In genomic region chr19:55149078-55150003, GRCh38 we compare ENCODE assay signal across 10 cellular contexts. TPM values are rescaled to one million over a fixed set of nuclear protein-coding genes. Genes with fewer than 3 reads are reported as not detected.
DNase-seq lines count a peak whose midpoint lies in the region; ATAC-seq, FAIRE-seq and TF ChIP-seq lines count a peak whose summit lies in the region.
"Had no signal": no experiment of that assay in that cellular context is flagged by ENCODE, and none has a peak within 500 bp of the region (broad histone marks: within the 10 kb centered on the region; RNA-seq: fewer than 3 reads in every experiment).

TNNT1 (minus strand) TSS chr19:55149206; CDS start chr19:55147157, 2,049 bp downstream.

- H3K9me1 ChIP-seq in K562 (ENCODE audit: control insufficient read depth, insufficient read depth, low read length) = no peaks in the 10 kb centered on the region

- peak within 1 kb of the TSS; percentile 42 for H3K4me2 ChIP-seq in A549
- no peak within 1 kb of the TSS for H3K4me2 ChIP-seq in K562 (ENCODE audit: insufficient read depth, low read length)

- H3K4me3 ChIP-seq in A549 = no peak within 1 kb of the TSS
- peak within 1 kb of the TSS; percentile 48 for H3K4me3 ChIP-seq in HUES6 (ENCODE audit: low read depth, low read length)
- H3K4me3 ChIP-seq in K562 = no peak within 1 kb of the TSS
- no peak within 1 kb of the TSS for H3K4me3 ChIP-seq in vagina

- no peaks in the 10 kb centered on the region for H3K27me3 ChIP-seq in HUES6 (ENCODE audit: control insufficient read depth, insufficient read depth, low read length)
- H3K27me3 ChIP-seq in K562 (ENCODE audit: control insufficient read depth in 2 of 2, insufficient read depth in 2 of 2, low read length in 2 of 2) = no peaks in the 10 kb centered on the region
- H3K27me3 ChIP-seq in vagina = peaks cover 4% of the 10 kb centered on the region

- TF ChIP-seq EP300 in A549 (IDR thresholded peaks at IDR 0.05) (no peak), K562 (IDR thresholded peaks at IDR 0.05; ENCODE audit: low read length) (no peak)

- no peaks in the 10 kb centered on the region for H4K20me1 ChIP-seq in K562 (replicated peaks; ENCODE audit: control insufficient read depth, insufficient read depth, low read length)

- POLR2A ChIA-PET in A549 (lab: Yijun Ruan, JAX) (no interaction called here), K562 (lab: Yijun Ruan, JAX) (no interaction called here)

- CTCF ChIA-PET in A549 (lab: Yijun Ruan, JAX) = interaction anchor here (0.8 to 4.6 kb wide), 3 partner anchors 10 to 269 kb away, joined by 5 to 111 read pairs (median 19); partner anchors contain the start of genes DNAAF3 and TNNI3
- CTCF ChIA-PET in K562 (lab: Yijun Ruan, JAX; ENCODE audit: low intra/inter-chr PET ratio) = no interaction called here

- peaks cover 16% of the 10 kb centered on the region for H3K79me2 ChIP-seq in K562 (ENCODE audit: control insufficient read depth, insufficient read depth, low read length)

- intact Hi-C loops in K562 (cut with micrococcal nuclease) = loop anchor here (10.0 kb wide), 2 partner anchors 355 to 485 kb away; no protein-coding TSS in a partner anchor
- intact Hi-C loops in vagina (cut with DNase I) = loop anchor here (10.0 kb wide), 2 partner anchors 265 to 355 kb away; no protein-coding TSS in a partner anchor

- no peak for TF ChIP-seq RAD21 in A549 (conservative IDR thresholded peaks at IDR 0.05 in 1 of 2, IDR thresholded peaks at IDR 0.05 in 1 of 2)
- TF ChIP-seq RAD21 in K562 (CRISPR knock-in tag; conservative IDR thresholded peaks at IDR 0.05 in 1 of 2, IDR thresholded peaks at IDR 0.05 in 1 of 2) = no peak

- TF ChIP-seq CTCF in A549 (IDR thresholded peaks at IDR 0.05) (no peak), K562 (IDR thresholded peaks at IDR 0.05 in 2 of 3, conservative IDR thresholded peaks at IDR 0.05 in 1 of 3; ENCODE audit: insufficient read depth in 2 of 3, low read depth in 1 of 3, low read length in 3 of 3) (no peak), vagina (IDR thresholded peaks at IDR 0.05) (no peak)

- TF ChIP-seq POLR2A in A549 (IDR thresholded peaks at IDR 0.05; ENCODE audit: low read length) = no peak
- TF ChIP-seq POLR2A in K562 (conservative IDR thresholded peaks at IDR 0.05) = no peak
- no peak for TF ChIP-seq POLR2A in vagina (IDR thresholded peaks at IDR 0.05)

- FAIRE-seq in A549 (lab: Jason Lieb, UNC) (no peak), K562 (lab: Jason Lieb, UNC) (no peak)

- H3K36me3 ChIP-seq in HUES6 (ENCODE audit: control insufficient read depth, insufficient read depth, low read length) (peaks cover 11% of the 10 kb centered on the region), K562 (ENCODE audit: control insufficient read depth, insufficient read depth, low read length) (peaks cover 23% of the 10 kb centered on the region; the same call in 2 of the 3 replicates), vagina (no peaks in the 10 kb centered on the region)

- H3K27ac ChIP-seq in A549 (peak within 1 kb of the TSS in 1 of 2 experiments; percentile 92; a peak in 3 of 6 replicates), HUES6 (ENCODE audit: low read depth, low read length) (no peak within 1 kb of the TSS), K562 (ENCODE audit: extremely low read depth, low read depth, low read length) (no peak within 1 kb of the TSS; the same call in 2 of the 3 replicates), vagina (no peak within 1 kb of the TSS)

- peak in 1 of 2 experiments; percentile 6 for DNase-seq in A549 (ENCODE audit: low read depth in 1 of 2, low spot score in 1 of 2)
- DNase-seq in K562 (ENCODE audit: extremely low read depth in 1 of 4, low spot score in 3 of 4) = peak in 1 of 4 experiments; percentile 10
- DNase-seq in iPS-NIHi11 (ENCODE audit: low spot score) = peak; percentile 51
- no peak for DNase-seq in OCI-M1 (lab: John Stamatoyannopoulos, UW)
- DNase-seq in SIG-M5 (lab: John Stamatoyannopoulos, UW) = no peak
- DNase-seq in vagina (ENCODE audit: extremely low spot score in 2 of 2) = no peak
- no peak for DNase-seq in activated T-cell treated with anti-CD3 and anti-CD28 coated beads for 4 hours
- DNase-seq: activated CD8-positive, alpha-beta memory T cell treated with anti-CD3 and anti-CD28 coated beads, Interleukin-2, amount 50 U/mL, for 48 hours had no signal

- H3K9ac ChIP-seq in HUES6 (ENCODE audit: low read length) = no peak within 1 kb of the TSS
- H3K9ac ChIP-seq in K562 (ENCODE audit: insufficient read depth in 1 of 2, low read depth in 2 of 2, low read length in 2 of 2) = no peak within 1 kb of the TSS

- 0 out of 6 replicates have a peak, but pooled peaks of 1 of the 2 experiments have one; percentile 6 for ATAC-seq in A549
- no peak for ATAC-seq in K562

- no TSS peak for BruUV-seq in K562 (replicated peaks; lab: Mats Ljungman, UMichigan)

- WGBS in A549 (ENCODE audit: missing lambda C conversion rate) = 30% methylated on average over 16 of the region's 18 CpGs
- 51% methylated on average over 13 of the region's 18 CpGs for WGBS in K562 (ENCODE audit: insufficient coverage, low coverage, missing lambda C conversion rate)

- no peak within 1 kb of the TSS for H2AFZ ChIP-seq in K562 (ENCODE audit: low read depth, low read length)

- H3K4me1 ChIP-seq in A549 = peaks cover 37% of the 10 kb centered on the region
- peaks cover 26% of the 10 kb centered on the region for H3K4me1 ChIP-seq in HUES6 (ENCODE audit: control insufficient read depth, insufficient read depth, low read length)
- peaks cover 21 to 53% of the 10 kb centered on the region in 2 experiments for H3K4me1 ChIP-seq in K562 (replicated peaks in 1 of 2; ENCODE audit: control insufficient read depth in 2 of 2, insufficient read depth in 2 of 2, low read length in 2 of 2)
- H3K4me1 ChIP-seq in vagina = peaks cover 9% of the 10 kb centered on the region

- in situ Hi-C loops in K562 (cut with MboI) = loop anchor here (25.0 kb wide), 2 partner anchors 488 to 988 kb away; partner anchors contain the start of genes CCDC106, ZNF444, ZNF580 and ZNF581

- peaks cover 6% of the 10 kb centered on the region; the same call in 1 of the 3 replicates for H3K9me3 ChIP-seq in A549
- H3K9me3 ChIP-seq in HUES6 (ENCODE audit: control insufficient read depth, insufficient read depth, low read depth, low read length) = no peaks in the 10 kb centered on the region
- no peaks in the 10 kb centered on the region; the same call in 1 of the 2 replicates for H3K9me3 ChIP-seq in K562 (replicated peaks; ENCODE audit: control insufficient read depth, insufficient read depth, low read depth, low read length)
- H3K9me3 ChIP-seq in vagina = no peaks in the 10 kb centered on the region

TF ChIP-seq in A549, 52 proteins besides CTCF, POLR2A, EP300 and RAD21 (continues in another document):
- no peak for TF ChIP-seq TP53 (CRISPR knock-in tag; IDR thresholded peaks at IDR 0.05)
- no peak for TF ChIP-seq RFX5 (IDR thresholded peaks at IDR 0.05)
- TF ChIP-seq MYC (IDR thresholded peaks at IDR 0.05; ENCODE audit: borderline replicate concordance, low read length) = no peak
- no peak for TF ChIP-seq PBX3 (IDR thresholded peaks at IDR 0.05)

TF ChIP-seq in K562, 482 proteins besides CTCF, POLR2A, EP300 and RAD21:
- TF ChIP-seq ZKSCAN1 (IDR thresholded peaks at IDR 0.05; ENCODE audit: low read depth, low read length) = peak; percentile 98
- no peak for TF ChIP-seq SMARCA4 (IDR thresholded peaks at IDR 0.05)
- TF ChIP-seq ATF4 (CRISPR knock-in tag; IDR thresholded peaks at IDR 0.05) = no peak
- peak in 1 of 2 experiments; percentile 43; a peak in 1 of 4 replicates for TF ChIP-seq KDM1A (IDR thresholded peaks at IDR 0.05)
- TF ChIP-seq ZNF124 (CRISPR knock-in tag; IDR thresholded peaks at IDR 0.05) = no peak

RNA-seq across cellular contexts. Expression of gene TNNT1, which starts in this region (rescaled TPM):
- polyA plus RNA-seq in A549 (2011; rRNA removed) (73.0 and 140 TPM in 2 replicates), A549 (2017; fragmentation: RNase III; extraction: RNeasy Plus Mini Kit Qiagen cat#74134 plus additional on column Dnase treatment) (118 to 155 TPM (median 155 TPM) in 3 replicates), K562 (2011; rRNA removed) (177 and 189 TPM in 2 replicates), K562 (2014; fragmentation: Illumina TruSeq; extraction: Trizol) (224 and 227 TPM in 2 replicates), K562 (2014; fragmentation: Nextera tagmentation; extraction: Ambion mirVana) (10 to 100 TPM; 31.8 to 43.6 TPM), K562 (2014; rRNA removed) (324 and 325 TPM in 2 replicates)
- polyA plus RNA-seq in A549 (2012; cell fraction: cytosol; rRNA removed) = 109 and 136 TPM in 2 replicates
- polyA plus RNA-seq in A549 (2012; cell fraction: nucleus; rRNA removed) = 47.2 and 53.6 TPM in 2 replicates
- 18.7 and 22.6 TPM in 2 replicates for polyA minus RNA-seq in A549 (2011; rRNA and poly(A)+ RNA removed)
- 33.1 and 49.0 TPM in 2 replicates for total RNA-seq in K562 (2011; cell fraction: chromatin; rRNA removed; ENCODE audit: low replicate concordance)
- total RNA-seq in K562 (2011; cell fraction: nucleolus; rRNA removed) = 39.5 and 44.5 TPM in 2 replicates
- 49.1 and 49.5 TPM in 2 replicates for total RNA-seq in K562 (2011; cell fraction: nucleoplasm; rRNA removed)
- total RNA-seq in K562 (2014; rRNA removed) (366 and 390 TPM in 2 replicates), K562 (2014; rRNA removed; fragmentation: Illumina TruSeq; extraction: Trizol) (114 and 159 TPM in 2 replicates), K562 (2015; rRNA removed; fragmentation: Illumina TruSeq; extraction: Trizol) (244 and 252 TPM in 2 replicates), K562 (2021) (207 and 227 TPM in 2 replicates), vagina (9.1 TPM)
- polyA plus RNA-seq in K562 (2011; cell fraction: cytosol; rRNA removed) = 173 and 189 TPM in 2 replicates
- 99.4 and 117 TPM in 2 replicates for polyA plus RNA-seq in K562 (2011; cell fraction: nucleus; rRNA removed)
- polyA plus RNA-seq in K562 (2012) = 276 and 308 TPM in 2 replicates
- 86.4 and 93.6 TPM in 2 replicates for polyA minus RNA-seq in K562 (2011; rRNA and poly(A)+ RNA removed)
- 45.8 and 53.1 TPM in 2 replicates for polyA minus RNA-seq in K562 (2011; cell fraction: cytosol; rRNA and poly(A)+ RNA removed)
- 24.5 and 35.7 TPM in 2 replicates for polyA minus RNA-seq in K562 (2011; cell fraction: nucleus; rRNA and poly(A)+ RNA removed)
- total RNA-seq: lung microvascular endothelial cell had no signal
